Comparison of ENCODE assay signal across 8 cellular contexts in genomic region chr7:20330176-20330796, GRCh38. TPM values are rescaled to one million over a fixed set of nuclear protein-coding genes. Genes with fewer than 3 reads are reported as not detected.
DNase-seq lines count a peak whose midpoint lies in the region; ATAC-seq and TF ChIP-seq lines count a peak whose summit lies in the region.

No MANE protein-coding gene starts in this region.

- H3F3A ChIP-seq in SK-N-SH (replicated peaks; ENCODE audit: insufficient read depth): peaks cover 30% of the 10 kb centered on the region

- peak; percentile 29 for TF ChIP-seq POLR2A in breast epithelium (IDR thresholded peaks at IDR 0.05)

- no peaks in the 10 kb centered on the region for H3K9me2 ChIP-seq in SK-N-SH

- no peaks in the 10 kb centered on the region for H3K27me3 ChIP-seq in SK-N-SH (ENCODE audit: insufficient read depth)
- no peaks in the 10 kb centered on the region for H3K27me3 ChIP-seq in breast epithelium
- H3K27me3 ChIP-seq in skeletal muscle tissue (ENCODE audit: control insufficient read depth in 3 of 3, insufficient read depth in 3 of 3, low read length in 3 of 3): peaks cover 7 to 16% (median 13%) of the 10 kb centered on the region in 3 donors

- no peaks in the 10 kb centered on the region for H4K20me1 ChIP-seq in SK-N-SH (ENCODE audit: insufficient read depth)

- TF ChIP-seq RAD21 in Ishikawa (IDR thresholded peaks at IDR 0.05; ENCODE audit: low read depth) (peak; percentile 7; the same call in 1 of the 2 replicates), SK-N-SH (IDR thresholded peaks at IDR 0.05; ENCODE audit: low read length) (peak; percentile 2; the same call in 1 of the 2 replicates)

- peak overlapping the region; percentile 97 for H2AFZ ChIP-seq in SK-N-SH (ENCODE audit: low read depth)

- peak overlapping the region; percentile 98 for H3K4me2 ChIP-seq in SK-N-SH

- intact Hi-C loops in breast epithelium (cut with DNase I; ENCODE audit: low total_unique reads): no loop called here

- CTCF ChIA-PET in SK-N-SH (lab: Yijun Ruan, JAX): interaction anchor here (0.6 to 4.2 kb wide), 35 partner anchors 10 to 617 kb away, joined by 3 to 42 read pairs (median 4); no protein-coding TSS in a partner anchor

- H3K9ac ChIP-seq in SK-N-SH (peak overlapping the region; percentile 80), skeletal muscle tissue (ENCODE audit: low read depth in 1 of 3, low read length in 3 of 3) (peak overlapping the region; percentile 48 to 79 (median 64))

- ATAC-seq in GM21786 (IDR thresholded peaks at IDR 0.05; ENCODE audit: unreplicated experiment): peak; percentile 44

- peak; percentile 73 for DNase-seq in SK-N-SH
- DNase-seq in breast epithelium (ENCODE audit: low spot score in 2 of 2): peak; percentile 89 to 97
- DNase-seq in inferior parietal cortex (ENCODE audit: extremely low spot score): peak; percentile 85
- DNase-seq in activated gamma-delta T cell (lab: John Stamatoyannopoulos, UW): no peak

- H3K4me1 ChIP-seq in SK-N-SH (ENCODE audit: control insufficient read depth in 1 of 2, insufficient read depth in 2 of 2, low read depth in 1 of 2, low read length in 1 of 2) (peaks cover 0 to 10% of the 10 kb centered on the region in 2 experiments; a peak in 3 of 4 replicates), breast epithelium (peaks cover 0 to 3% of the 10 kb centered on the region in 2 donors), skeletal muscle tissue (ENCODE audit: control insufficient read depth in 3 of 3, insufficient read depth in 3 of 3, low read length in 3 of 3) (peaks cover 7 to 27% (median 20%) of the 10 kb centered on the region in 3 donors)

- no peak for TF ChIP-seq CTCF in SK-N-SH (IDR thresholded peaks at IDR 0.05)
- no peak for TF ChIP-seq CTCF in breast epithelium (IDR thresholded peaks at IDR 0.05)

- peak; percentile 93 for TF ChIP-seq EP300 in Ishikawa (IDR thresholded peaks at IDR 0.05; ENCODE audit: borderline replicate concordance)
- peak in 1 of 2 experiments; percentile 23; a peak in 1 of 4 replicates for TF ChIP-seq EP300 in SK-N-SH (IDR thresholded peaks at IDR 0.05; ENCODE audit: borderline replicate concordance in 1 of 2, low read depth in 1 of 2, low read length in 1 of 2)

- H3K36me3 ChIP-seq in SK-N-SH (replicated peaks in 1 of 2; ENCODE audit: control insufficient read depth in 1 of 2, insufficient read depth in 2 of 2, low read length in 1 of 2): no peaks in the 10 kb centered on the region
- H3K36me3 ChIP-seq in breast epithelium: no peaks in the 10 kb centered on the region
- no peaks in the 10 kb centered on the region for H3K36me3 ChIP-seq in skeletal muscle tissue (ENCODE audit: control insufficient read depth in 3 of 3, insufficient read depth in 3 of 3, low read length in 3 of 3)

- peak overlapping the region; percentile 88 to 93 for H3K27ac ChIP-seq in SK-N-SH (ENCODE audit: low read depth in 2 of 2, low read length in 1 of 2)
- peak overlapping the region; percentile 97 to 98 for H3K27ac ChIP-seq in breast epithelium
- H3K27ac ChIP-seq in skeletal muscle tissue (ENCODE audit: low read depth, low read length): peak overlapping the region; percentile 52

- no peaks in the 10 kb centered on the region for H3K9me3 ChIP-seq in SK-N-SH
- no peaks in the 10 kb centered on the region for H3K9me3 ChIP-seq in breast epithelium
- no peaks in the 10 kb centered on the region for H3K9me3 ChIP-seq in skeletal muscle tissue (ENCODE audit: control insufficient read depth in 3 of 3, low read length in 3 of 3)

- POLR2A ChIA-PET in SK-N-SH (lab: Yijun Ruan, JAX): interaction anchor here (1.1 to 2.8 kb wide), 9 partner anchors 68 to 268 kb away, joined by 3 to 16 read pairs (median 4); no protein-coding TSS in a partner anchor

- no peaks in the 10 kb centered on the region for H3K79me2 ChIP-seq in SK-N-SH (ENCODE audit: insufficient read depth)

- WGBS in SK-N-SH (ENCODE audit: low lambda C conversion rate): 2% methylated on average over 30 of the region's 42 CpGs

- H3K4me3 ChIP-seq in GM08714 (ENCODE audit: low read length): peak overlapping the region; percentile 85
- peak overlapping the region; percentile 88 to 91 for H3K4me3 ChIP-seq in SK-N-SH (ENCODE audit: low read depth in 2 of 2, low read length in 1 of 2)
- peak overlapping the region; percentile 64 to 94 (median 67) for H3K4me3 ChIP-seq in breast epithelium
- H3K4me3 ChIP-seq in skeletal muscle tissue (ENCODE audit: low read length in 3 of 3): peak overlapping the region; percentile 74 to 80 (median 79)

TF ChIP-seq in Ishikawa, 13 proteins besides CTCF, POLR2A, EP300 and RAD21 (continues in another document):
- TF ChIP-seq TEAD4 (IDR thresholded peaks at IDR 0.05): peak; percentile 89
- TF ChIP-seq ZBTB7A (IDR thresholded peaks at IDR 0.05; ENCODE audit: low read depth): no peak
- TF ChIP-seq, protein P1, sequence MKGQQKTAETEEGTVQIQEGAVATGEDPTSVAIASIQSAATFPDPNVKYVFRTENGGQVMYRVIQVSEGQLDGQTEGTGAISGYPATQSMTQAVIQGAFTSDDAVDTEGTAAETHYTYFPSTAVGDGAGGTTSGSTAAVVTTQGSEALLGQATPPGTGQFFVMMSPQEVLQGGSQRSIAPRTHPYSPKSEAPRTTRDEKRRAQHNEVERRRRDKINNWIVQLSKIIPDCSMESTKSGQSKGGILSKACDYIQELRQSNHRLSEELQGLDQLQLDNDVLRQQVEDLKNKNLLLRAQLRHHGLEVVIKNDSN (IDR thresholded peaks at IDR 0.05): no peak
- peak; percentile 77 for TF ChIP-seq NFIC (IDR thresholded peaks at IDR 0.05)
- peak; percentile 98 for TF ChIP-seq EGR1 (IDR thresholded peaks at IDR 0.05)
- peak; percentile 78 for TF ChIP-seq FOXM1 (IDR thresholded peaks at IDR 0.05; ENCODE audit: borderline replicate concordance, low read depth)
- TF ChIP-seq CEBPB (IDR thresholded peaks at IDR 0.05): no peak
- no peak for TF ChIP-seq CREB1 (IDR thresholded peaks at IDR 0.05; ENCODE audit: low read depth)
- peak; percentile 59 for TF ChIP-seq TAF1 (IDR thresholded peaks at IDR 0.05; ENCODE audit: low read depth)
- TF ChIP-seq, protein P2, sequence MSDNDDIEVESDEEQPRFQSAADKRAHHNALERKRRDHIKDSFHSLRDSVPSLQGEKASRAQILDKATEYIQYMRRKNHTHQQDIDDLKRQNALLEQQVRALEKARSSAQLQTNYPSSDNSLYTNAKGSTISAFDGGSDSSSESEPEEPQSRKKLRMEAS (IDR thresholded peaks at IDR 0.05): peak; percentile 73
- peak; percentile 91 for TF ChIP-seq TCF12 (IDR thresholded peaks at IDR 0.05; ENCODE audit: low read depth)

TF ChIP-seq in SK-N-SH, 30 proteins besides CTCF, POLR2A, EP300 and RAD21 (continues in another document):
- no peak for TF ChIP-seq FOSL2 (IDR thresholded peaks at IDR 0.05; ENCODE audit: borderline replicate concordance, low read depth)
- no peak for TF ChIP-seq RXRA (IDR thresholded peaks at IDR 0.05; ENCODE audit: borderline replicate concordance, low read depth)
- no peak; the same call in 1 of the 2 replicates for TF ChIP-seq NFIC (IDR thresholded peaks at IDR 0.05; ENCODE audit: borderline replicate concordance)
- 0 out of 2 replicates have a peak, but pooled peaks have one; percentile 16 for TF ChIP-seq POLR2AphosphoS5 (IDR thresholded peaks at IDR 0.05; ENCODE audit: low read depth, low read length)
- TF ChIP-seq FOXJ3 (CRISPR knock-in tag; IDR thresholded peaks at IDR 0.05): no peak
- TF ChIP-seq, protein P2 (IDR thresholded peaks at IDR 0.05; ENCODE audit: low read depth): peak; percentile 70
- TF ChIP-seq ELF1 (IDR thresholded peaks at IDR 0.05): no peak
- TF ChIP-seq USF2 (IDR thresholded peaks at IDR 0.05; ENCODE audit: borderline replicate concordance, low read depth, low read length): no peak
- TF ChIP-seq, protein P3, sequence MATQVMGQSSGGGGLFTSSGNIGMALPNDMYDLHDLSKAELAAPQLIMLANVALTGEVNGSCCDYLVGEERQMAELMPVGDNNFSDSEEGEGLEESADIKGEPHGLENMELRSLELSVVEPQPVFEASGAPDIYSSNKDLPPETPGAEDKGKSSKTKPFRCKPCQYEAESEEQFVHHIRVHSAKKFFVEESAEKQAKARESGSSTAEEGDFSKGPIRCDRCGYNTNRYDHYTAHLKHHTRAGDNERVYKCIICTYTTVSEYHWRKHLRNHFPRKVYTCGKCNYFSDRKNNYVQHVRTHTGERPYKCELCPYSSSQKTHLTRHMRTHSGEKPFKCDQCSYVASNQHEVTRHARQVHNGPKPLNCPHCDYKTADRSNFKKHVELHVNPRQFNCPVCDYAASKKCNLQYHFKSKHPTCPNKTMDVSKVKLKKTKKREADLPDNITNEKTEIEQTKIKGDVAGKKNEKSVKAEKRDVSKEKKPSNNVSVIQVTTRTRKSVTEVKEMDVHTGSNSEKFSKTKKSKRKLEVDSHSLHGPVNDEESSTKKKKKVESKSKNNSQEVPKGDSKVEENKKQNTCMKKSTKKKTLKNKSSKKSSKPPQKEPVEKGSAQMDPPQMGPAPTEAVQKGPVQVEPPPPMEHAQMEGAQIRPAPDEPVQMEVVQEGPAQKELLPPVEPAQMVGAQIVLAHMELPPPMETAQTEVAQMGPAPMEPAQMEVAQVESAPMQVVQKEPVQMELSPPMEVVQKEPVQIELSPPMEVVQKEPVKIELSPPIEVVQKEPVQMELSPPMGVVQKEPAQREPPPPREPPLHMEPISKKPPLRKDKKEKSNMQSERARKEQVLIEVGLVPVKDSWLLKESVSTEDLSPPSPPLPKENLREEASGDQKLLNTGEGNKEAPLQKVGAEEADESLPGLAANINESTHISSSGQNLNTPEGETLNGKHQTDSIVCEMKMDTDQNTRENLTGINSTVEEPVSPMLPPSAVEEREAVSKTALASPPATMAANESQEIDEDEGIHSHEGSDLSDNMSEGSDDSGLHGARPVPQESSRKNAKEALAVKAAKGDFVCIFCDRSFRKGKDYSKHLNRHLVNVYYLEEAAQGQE (IDR thresholded peaks at IDR 0.05; ENCODE audit: low read depth, low read length): no peak

RNA-seq across cellular contexts. Expression of gene ITGB8, which starts 0.4 kb away (rescaled TPM):
- polyA plus RNA-seq in SK-N-SH (2012; rRNA removed): 0.62 and 0.99 TPM in 2 replicates
- 0.81 and 0.82 TPM in 2 replicates for polyA plus RNA-seq in SK-N-SH (2012; cell fraction: cytosol; rRNA removed)
- polyA plus RNA-seq in SK-N-SH (2012; cell fraction: nucleus; rRNA removed): 1.2 and 2.0 TPM in 2 replicates
- 100 to 1,000 TPM in 1 of 3 donors, 10 to 100 TPM in 1, 1 to 10 TPM in 1; 1.6 to 154 (median 52.1) TPM for total RNA-seq in breast epithelium
- total RNA-seq in skeletal muscle tissue: 12.5 TPM
